Comparison of ENCODE assay signal across 3 cellular contexts in genomic region chr7:149457766-149458165, GRCh38.
TF ChIP-seq lines count a peak whose summit lies in the region.

No MANE protein-coding gene starts in this region.

TF ChIP-seq in SK-N-SH, 30 proteins besides CTCF, POLR2A, EP300 and RAD21:
- TF ChIP-seq JUND (IDR thresholded peaks at IDR 0.05) (no peak), NFIC (IDR thresholded peaks at IDR 0.05; ENCODE audit: borderline replicate concordance) (no peak), MEF2A (IDR thresholded peaks at IDR 0.05; ENCODE audit: borderline replicate concordance, low read depth) (no peak), SIN3A (IDR thresholded peaks at IDR 0.05; ENCODE audit: borderline replicate concordance, low read depth, low read length) (no peak), CHD2 (IDR thresholded peaks at IDR 0.05; ENCODE audit: low read length, partially characterized antibody) (no peak), FOXJ3 (CRISPR knock-in tag; IDR thresholded peaks at IDR 0.05) (no peak), SMC3 (IDR thresholded peaks at IDR 0.05; ENCODE audit: low read depth, low read length) (no peak), TCF12 (IDR thresholded peaks at IDR 0.05) (no peak), USF1 (IDR thresholded peaks at IDR 0.05; ENCODE audit: borderline replicate concordance, low read depth) (no peak), YY1 (IDR thresholded peaks at IDR 0.05; ENCODE audit: low read depth) (no peak), NRF1 (IDR thresholded peaks at IDR 0.05; ENCODE audit: low read depth, low read length) (no peak), TAF1 (IDR thresholded peaks at IDR 0.05; ENCODE audit: borderline replicate concordance, low read depth, low read length) (no peak)
- TF ChIP-seq, protein P1, sequence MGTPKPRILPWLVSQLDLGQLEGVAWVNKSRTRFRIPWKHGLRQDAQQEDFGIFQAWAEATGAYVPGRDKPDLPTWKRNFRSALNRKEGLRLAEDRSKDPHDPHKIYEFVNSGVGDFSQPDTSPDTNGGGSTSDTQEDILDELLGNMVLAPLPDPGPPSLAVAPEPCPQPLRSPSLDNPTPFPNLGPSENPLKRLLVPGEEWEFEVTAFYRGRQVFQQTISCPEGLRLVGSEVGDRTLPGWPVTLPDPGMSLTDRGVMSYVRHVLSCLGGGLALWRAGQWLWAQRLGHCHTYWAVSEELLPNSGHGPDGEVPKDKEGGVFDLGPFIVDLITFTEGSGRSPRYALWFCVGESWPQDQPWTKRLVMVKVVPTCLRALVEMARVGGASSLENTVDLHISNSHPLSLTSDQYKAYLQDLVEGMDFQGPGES (IDR thresholded peaks at IDR 0.05; ENCODE audit: low read depth, low read length): no peak

TF ChIP-seq in SK-N-SH treated with all-trans-retinoic acid at 6 μM for 48 hours, 23 proteins besides CTCF, POLR2A, EP300 and RAD21:
- TF ChIP-seq SNAI2 (CRISPR knock-in tag; IDR thresholded peaks at IDR 0.05): no peak
- TF ChIP-seq TSHZ2 (CRISPR knock-in tag; IDR thresholded peaks at IDR 0.05): no peak
- TF ChIP-seq, protein P2, sequence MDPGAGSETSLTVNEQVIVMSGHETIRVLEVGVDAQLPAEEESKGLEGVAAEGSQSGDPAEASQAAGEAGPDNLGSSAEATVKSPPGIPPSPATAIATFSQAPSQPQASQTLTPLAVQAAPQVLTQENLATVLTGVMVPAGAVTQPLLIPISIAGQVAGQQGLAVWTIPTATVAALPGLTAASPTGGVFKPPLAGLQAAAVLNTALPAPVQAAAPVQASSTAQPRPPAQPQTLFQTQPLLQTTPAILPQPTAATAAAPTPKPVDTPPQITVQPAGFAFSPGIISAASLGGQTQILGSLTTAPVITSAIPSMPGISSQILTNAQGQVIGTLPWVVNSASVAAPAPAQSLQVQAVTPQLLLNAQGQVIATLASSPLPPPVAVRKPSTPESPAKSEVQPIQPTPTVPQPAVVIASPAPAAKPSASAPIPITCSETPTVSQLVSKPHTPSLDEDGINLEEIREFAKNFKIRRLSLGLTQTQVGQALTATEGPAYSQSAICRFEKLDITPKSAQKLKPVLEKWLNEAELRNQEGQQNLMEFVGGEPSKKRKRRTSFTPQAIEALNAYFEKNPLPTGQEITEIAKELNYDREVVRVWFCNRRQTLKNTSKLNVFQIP (CRISPR knock-in tag; IDR thresholded peaks at IDR 0.05; ENCODE audit: borderline replicate concordance, low read depth): no peak
- no peak for TF ChIP-seq TOX (CRISPR knock-in tag; IDR thresholded peaks at IDR 0.05; ENCODE audit: borderline replicate concordance)
- no peak for TF ChIP-seq ZC3H10 (CRISPR knock-in tag; IDR thresholded peaks at IDR 0.05)
- no peak for TF ChIP-seq TCF4 (CRISPR knock-in tag; IDR thresholded peaks at IDR 0.05; ENCODE audit: borderline replicate concordance)
- no peak for TF ChIP-seq CSDC2 (CRISPR knock-in tag; IDR thresholded peaks at IDR 0.05)
- TF ChIP-seq OSR1 (CRISPR knock-in tag; IDR thresholded peaks at IDR 0.05): no peak
- TF ChIP-seq, protein P3, sequence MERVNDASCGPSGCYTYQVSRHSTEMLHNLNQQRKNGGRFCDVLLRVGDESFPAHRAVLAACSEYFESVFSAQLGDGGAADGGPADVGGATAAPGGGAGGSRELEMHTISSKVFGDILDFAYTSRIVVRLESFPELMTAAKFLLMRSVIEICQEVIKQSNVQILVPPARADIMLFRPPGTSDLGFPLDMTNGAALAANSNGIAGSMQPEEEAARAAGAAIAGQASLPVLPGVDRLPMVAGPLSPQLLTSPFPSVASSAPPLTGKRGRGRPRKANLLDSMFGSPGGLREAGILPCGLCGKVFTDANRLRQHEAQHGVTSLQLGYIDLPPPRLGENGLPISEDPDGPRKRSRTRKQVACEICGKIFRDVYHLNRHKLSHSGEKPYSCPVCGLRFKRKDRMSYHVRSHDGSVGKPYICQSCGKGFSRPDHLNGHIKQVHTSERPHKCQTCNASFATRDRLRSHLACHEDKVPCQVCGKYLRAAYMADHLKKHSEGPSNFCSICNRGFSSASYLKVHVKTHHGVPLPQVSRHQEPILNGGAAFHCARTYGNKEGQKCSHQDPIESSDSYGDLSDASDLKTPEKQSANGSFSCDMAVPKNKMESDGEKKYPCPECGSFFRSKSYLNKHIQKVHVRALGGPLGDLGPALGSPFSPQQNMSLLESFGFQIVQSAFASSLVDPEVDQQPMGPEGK (CRISPR knock-in tag; IDR thresholded peaks at IDR 0.05; ENCODE audit: borderline replicate concordance): no peak
- no peak for TF ChIP-seq GLIS3 (CRISPR knock-in tag; IDR thresholded peaks at IDR 0.05)
TF ChIP-seq in SK-N-SH treated with all-trans-retinoic acid at 6 μM for 48 hours: peak in this region for 0.

TF ChIP-seq in K562, 482 proteins besides CTCF, POLR2A, EP300 and RAD21:
- TF ChIP-seq ZNF449 (CRISPR knock-in tag; IDR thresholded peaks at IDR 0.05) (no peak), FOXA3 (CRISPR knock-in tag; conservative IDR thresholded peaks at IDR 0.05 in 1 of 2, IDR thresholded peaks at IDR 0.05 in 1 of 2) (0 out of 4 replicates have a peak, but pooled peaks of 1 of the 2 experiments have one; percentile 12), VEZF1 (CRISPR knock-in tag; IDR thresholded peaks at IDR 0.05) (0 out of 2 replicates have a peak, but pooled peaks have one; percentile 20)
- TF ChIP-seq, protein P4, sequence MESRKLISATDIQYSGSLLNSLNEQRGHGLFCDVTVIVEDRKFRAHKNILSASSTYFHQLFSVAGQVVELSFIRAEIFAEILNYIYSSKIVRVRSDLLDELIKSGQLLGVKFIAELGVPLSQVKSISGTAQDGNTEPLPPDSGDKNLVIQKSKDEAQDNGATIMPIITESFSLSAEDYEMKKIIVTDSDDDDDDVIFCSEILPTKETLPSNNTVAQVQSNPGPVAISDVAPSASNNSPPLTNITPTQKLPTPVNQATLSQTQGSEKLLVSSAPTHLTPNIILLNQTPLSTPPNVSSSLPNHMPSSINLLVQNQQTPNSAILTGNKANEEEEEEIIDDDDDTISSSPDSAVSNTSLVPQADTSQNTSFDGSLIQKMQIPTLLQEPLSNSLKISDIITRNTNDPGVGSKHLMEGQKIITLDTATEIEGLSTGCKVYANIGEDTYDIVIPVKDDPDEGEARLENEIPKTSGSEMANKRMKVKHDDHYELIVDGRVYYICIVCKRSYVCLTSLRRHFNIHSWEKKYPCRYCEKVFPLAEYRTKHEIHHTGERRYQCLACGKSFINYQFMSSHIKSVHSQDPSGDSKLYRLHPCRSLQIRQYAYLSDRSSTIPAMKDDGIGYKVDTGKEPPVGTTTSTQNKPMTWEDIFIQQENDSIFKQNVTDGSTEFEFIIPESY (CRISPR knock-in tag; IDR thresholded peaks at IDR 0.05): 0 out of 2 replicates have a peak, but pooled peaks have one; percentile 2
